In the genomic region with DNA sequence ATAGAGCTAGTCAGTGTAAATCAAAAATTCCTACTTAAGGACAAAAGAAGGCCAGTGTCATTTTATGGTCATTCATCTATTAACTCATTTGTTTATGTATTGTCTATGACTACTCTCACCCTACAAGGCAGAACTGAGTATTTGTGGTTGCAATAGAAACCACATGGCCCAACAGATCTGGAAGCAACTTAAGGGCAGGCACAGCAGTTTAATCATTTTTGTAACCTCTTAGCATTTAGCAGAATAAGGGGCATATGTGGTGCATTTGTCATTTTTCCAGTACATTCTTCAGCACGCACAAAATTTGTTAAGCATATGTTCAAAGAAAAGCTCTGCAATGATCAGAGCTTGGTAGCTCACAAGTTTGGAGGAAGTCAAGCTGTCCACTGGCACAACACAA, we compare ENCODE assay signal across 8 cellular contexts. TPM values are rescaled to one million over a fixed set of nuclear protein-coding genes. Genes with fewer than 3 reads are reported as not detected.
A peak's percentile ranks its signal among the peaks of the same experiment; 100 is the strongest.
DNase-seq lines count a peak whose midpoint lies in the region; ATAC-seq, FAIRE-seq and TF ChIP-seq lines count a peak whose summit lies in the region.

No MANE protein-coding gene starts in this region.

- H3K4me2 ChIP-seq in SK-N-SH (peak overlapping the region; percentile 92), GM23338 (peak overlapping the region; percentile 99)

- no peak for FAIRE-seq in bronchial epithelial cell (lab: Jason Lieb, UNC)

- DNase-seq in SK-N-SH (no peak), GM23338 (ENCODE audit: low spot score) (no peak), MG63 (no peak), bronchial epithelial cell (ENCODE audit: low read depth) (peak; percentile 5), NCI-H774 (lab: John Stamatoyannopoulos, UW) (no peak), NCI-H146 treated with DMSO at 0.1 percent for 48 hours (lab: John Stamatoyannopoulos, UW; ENCODE audit: unreplicated experiment) (no peak)
- no peak for DNase-seq in naive thymus-derived CD4-positive, alpha-beta T cell

- no peak overlapping the region; the same call in 1 of the 2 replicates for H2AFZ ChIP-seq in SK-N-SH (ENCODE audit: low read depth)
- no peak overlapping the region for H2AFZ ChIP-seq in GM23338

- TF ChIP-seq CTCF in SK-N-SH (IDR thresholded peaks at IDR 0.05) (no peak), GM23338 (conservative IDR thresholded peaks at IDR 0.05; ENCODE audit: low read depth in 2 of 2) (no peak), bronchial epithelial cell (IDR thresholded peaks at IDR 0.05; ENCODE audit: insufficient read depth, low read length, severe bottlenecking) (no peak)

- H4K20me1 ChIP-seq in SK-N-SH (ENCODE audit: insufficient read depth): no peaks in the 10 kb centered on the region
- no peaks in the 10 kb centered on the region for H4K20me1 ChIP-seq in GM23338 (replicated peaks; ENCODE audit: insufficient read depth)

- peaks cover 15% of the 10 kb centered on the region for H3K4me1 Mint-ChIP-seq in GM23338
- H3K4me1 Mint-ChIP-seq in naive thymus-derived CD4-positive, alpha-beta T cell: peaks cover 19 to 63% (median 56%) of the 10 kb centered on the region in 7 donors

- intact Hi-C loops in naive thymus-derived CD4-positive, alpha-beta T cell (cut with micrococcal nuclease): loop anchor here (2.0 to 10.0 kb wide), 12 partner anchors 122 to 1737 kb away; partner anchors contain the start of genes UGCG (in 2 of the 2), AKNA (in 1 of the 2), ALAD (in 1 of the 2) and BSPRY (in 1 of the 2)

- 8% methylated on average over 1 of the region's 1 CpG for WGBS in SK-N-SH (ENCODE audit: low lambda C conversion rate)

- H3K27me3 Mint-ChIP-seq in GM23338 (ENCODE audit: insufficient read depth, low read depth, poor library complexity): peaks cover 9% of the 10 kb centered on the region
- H3K27me3 Mint-ChIP-seq in naive thymus-derived CD4-positive, alpha-beta T cell: no peaks in the 10 kb centered on the region

- no peak for TF ChIP-seq EP300 in SK-N-SH (IDR thresholded peaks at IDR 0.05; ENCODE audit: borderline replicate concordance in 1 of 2, low read depth in 1 of 2, low read length in 1 of 2)

- no peaks in the 10 kb centered on the region for H3K27me3 ChIP-seq in SK-N-SH (ENCODE audit: insufficient read depth)
- H3K27me3 ChIP-seq in GM23338 (ENCODE audit: insufficient read depth): no peaks in the 10 kb centered on the region
- H3K27me3 ChIP-seq in MG63: no peaks in the 10 kb centered on the region
- H3K27me3 ChIP-seq in bronchial epithelial cell (ENCODE audit: control insufficient read depth, insufficient read depth, low read length): no peaks in the 10 kb centered on the region
- H3K27me3 ChIP-seq in naive thymus-derived CD4-positive, alpha-beta T cell (ENCODE audit: control insufficient read depth in 2 of 2, insufficient read depth in 2 of 2, low read length in 2 of 2): no peaks in the 10 kb centered on the region

- no peaks in the 10 kb centered on the region for H3K9me2 ChIP-seq in SK-N-SH
- H3K9me2 ChIP-seq in GM23338 (ENCODE audit: insufficient read depth): no peaks in the 10 kb centered on the region

- POLR2A ChIA-PET in SK-N-SH (lab: Yijun Ruan, JAX): interaction anchor here (3.1 kb wide), 1 partner anchor 55 kb away, joined by 19 read pairs; the partner anchor contains the start of genes CDC26 and PRPF4
- POLR2A ChIA-PET in naive thymus-derived CD4-positive, alpha-beta T cell (lab: Charles Lee): interaction anchor here (0.5 to 1.0 kb wide), 4 partner anchors 30 to 560 kb away, joined by 3 to 6 read pairs (median 4); no protein-coding TSS in a partner anchor

- peak overlapping the region; percentile 98 for H3K4me3 Mint-ChIP-seq in GM23338
- H3K4me3 Mint-ChIP-seq in naive thymus-derived CD4-positive, alpha-beta T cell: peak overlapping the region; percentile 89 to 99 (median 94)

- H3K36me3 ChIP-seq in SK-N-SH (replicated peaks in 1 of 2; ENCODE audit: control insufficient read depth in 1 of 2, insufficient read depth in 2 of 2, low read length in 1 of 2) (peaks cover 6 to 9% of the 10 kb centered on the region in 2 experiments), GM23338 (ENCODE audit: insufficient read depth) (no peaks in the 10 kb centered on the region), MG63 (peaks cover 32% of the 10 kb centered on the region), bronchial epithelial cell (ENCODE audit: control insufficient read depth, insufficient read depth, low read length) (no peaks in the 10 kb centered on the region)
- peaks cover 0 to 7% (median 0%) of the 10 kb centered on the region in 3 experiments for H3K36me3 ChIP-seq in naive thymus-derived CD4-positive, alpha-beta T cell (ENCODE audit: control insufficient read depth in 2 of 3, insufficient read depth in 3 of 3, low read length in 3 of 3)

- no peak for TF ChIP-seq RAD21 in SK-N-SH (IDR thresholded peaks at IDR 0.05; ENCODE audit: low read length)

- H3K4me3 ChIP-seq in SK-N-SH (ENCODE audit: low read depth in 2 of 2, low read length in 1 of 2) (peak overlapping the region; percentile 96 to 98), GM23338 (peak overlapping the region; percentile 97), MG63 (peak overlapping the region; percentile 81), bronchial epithelial cell (ENCODE audit: low read depth, low read length) (peak overlapping the region; percentile 78)
- peak overlapping the region; percentile 91 for H3K4me3 ChIP-seq in naive thymus-derived CD4-positive, alpha-beta T cell (ENCODE audit: low read length)

- no peak for ATAC-seq in SK-N-SH treated with all-trans-retinoic acid at 6 μM for 48 hours
- ATAC-seq in GM23338: no peak
- ATAC-seq in naive thymus-derived CD4-positive, alpha-beta T cell: no peak

- no peak overlapping the region for H3K27ac Mint-ChIP-seq in GM23338
- H3K27ac Mint-ChIP-seq in naive thymus-derived CD4-positive, alpha-beta T cell: peak overlapping the region; percentile 56 to 98 (median 93)

- H3F3A ChIP-seq in SK-N-SH (replicated peaks; ENCODE audit: insufficient read depth): peaks cover 11% of the 10 kb centered on the region
- H3F3A ChIP-seq in GM23338 (replicated peaks; ENCODE audit: low read depth): no peaks in the 10 kb centered on the region

- H3K79me2 ChIP-seq in SK-N-SH (ENCODE audit: insufficient read depth) (peaks cover 78% of the 10 kb centered on the region), GM23338 (replicated peaks; ENCODE audit: insufficient read depth) (peaks cover 55% of the 10 kb centered on the region)

- H3K9ac ChIP-seq in SK-N-SH: peak overlapping the region; percentile 71; the same call in 1 of the 2 replicates

- CTCF ChIA-PET in SK-N-SH (lab: Yijun Ruan, JAX): interaction anchor here (2.9 to 4.1 kb wide), 2 partner anchors 55 to 108 kb away, joined by 12 to 19 read pairs; partner anchors contain the start of genes CDC26 and PRPF4
- CTCF ChIA-PET in naive thymus-derived CD4-positive, alpha-beta T cell (lab: Charles Lee): no interaction called here

- no peaks in the 10 kb centered on the region for H3K9me3 Mint-ChIP-seq in GM23338
- no peaks in the 10 kb centered on the region for H3K9me3 Mint-ChIP-seq in naive thymus-derived CD4-positive, alpha-beta T cell

- H3K27ac ChIP-seq in SK-N-SH (ENCODE audit: low read depth in 2 of 2, low read length in 1 of 2) (peak overlapping the region in 1 of 2 experiments; percentile 70; a peak in 1 of 4 replicates), GM23338 (ENCODE audit: low read depth) (no peak overlapping the region)
- peak overlapping the region; percentile 94 for H3K27ac ChIP-seq in naive thymus-derived CD4-positive, alpha-beta T cell (ENCODE audit: low read depth, low read length)

- H3K4me1 ChIP-seq in SK-N-SH (ENCODE audit: control insufficient read depth in 1 of 2, insufficient read depth in 2 of 2, low read depth in 1 of 2, low read length in 1 of 2) (peaks cover 16 to 17% of the 10 kb centered on the region in 2 experiments), GM23338 (ENCODE audit: insufficient read depth) (peaks cover 9% of the 10 kb centered on the region; the same call in 1 of the 2 replicates)
- H3K4me1 ChIP-seq in naive thymus-derived CD4-positive, alpha-beta T cell (ENCODE audit: control insufficient read depth in 2 of 2, insufficient read depth in 2 of 2, low read length in 2 of 2): peaks cover 14 to 25% of the 10 kb centered on the region in 2 donors

- H3K36me3 Mint-ChIP-seq in GM23338 (ENCODE audit: low read depth): no peaks in the 10 kb centered on the region; the same call in 2 of the 3 replicates
- H3K36me3 Mint-ChIP-seq in naive thymus-derived CD4-positive, alpha-beta T cell: peaks cover 0 to 8% (median 0%) of the 10 kb centered on the region in 5 donors

- no peaks in the 10 kb centered on the region for H3K9me3 ChIP-seq in SK-N-SH
- H3K9me3 ChIP-seq in MG63: no peaks in the 10 kb centered on the region
- no peaks in the 10 kb centered on the region for H3K9me3 ChIP-seq in naive thymus-derived CD4-positive, alpha-beta T cell (ENCODE audit: control insufficient read depth in 2 of 3, low read length in 3 of 3)

RNA-seq across cellular contexts. Expression of gene FKBP15, which starts 1.1 kb away (rescaled TPM):
- polyA plus RNA-seq in SK-N-SH (2012; rRNA removed) (13.9 and 17.6 TPM in 2 replicates), GM23338 (2016; fragmentation: Nextera tagmentation; extraction: Ambion mirVana) (7.6 and 7.9 TPM in 2 replicates)
- polyA plus RNA-seq in SK-N-SH (2012; cell fraction: cytosol; rRNA removed): 10.1 and 11.5 TPM in 2 replicates
- 29.8 and 36.0 TPM in 2 replicates for polyA plus RNA-seq in SK-N-SH (2012; cell fraction: nucleus; rRNA removed)
- 14.9 and 15.2 TPM in 2 replicates for total RNA-seq in GM23338 (2014; rRNA removed; shearing (Covaris generic))
- total RNA-seq in MG63 (2014; rRNA removed; shearing (Covaris generic); ENCODE audit: low replicate concordance): 7.9 and 14.2 TPM in 2 replicates
- total RNA-seq in bronchial epithelial cell: 11.1 and 12.9 TPM in 2 replicates
- total RNA-seq in naive thymus-derived CD4-positive, alpha-beta T cell: 10 to 100 TPM; 22.4 to 50.6 (median 33.4) TPM
- 10 to 100 TPM in 1 of 2 donors, 1 to 10 TPM in 1; 8.8 to 18.1 TPM for polyA plus RNA-seq in naive thymus-derived CD4-positive, alpha-beta T cell

RNA-seq across cellular contexts. Expression of gene SLC31A1, which starts 1.4 kb away (rescaled TPM):
- polyA plus RNA-seq in SK-N-SH (2012; rRNA removed) (7.7 and 11.2 TPM in 2 replicates), GM23338 (2016; fragmentation: Nextera tagmentation; extraction: Ambion mirVana) (14.5 and 15.0 TPM in 2 replicates)
- polyA plus RNA-seq in SK-N-SH (2012; cell fraction: cytosol; rRNA removed): 10.7 and 11.0 TPM in 2 replicates
- 2.0 and 4.6 TPM in 2 replicates for polyA plus RNA-seq in SK-N-SH (2012; cell fraction: nucleus; rRNA removed)
- total RNA-seq in GM23338 (2014; rRNA removed; shearing (Covaris generic)): 32.1 and 33.3 TPM in 2 replicates
- total RNA-seq in MG63 (2014; rRNA removed; shearing (Covaris generic); ENCODE audit: low replicate concordance): 13.9 and 14.7 TPM in 2 replicates
- 29.7 and 50.1 TPM in 2 replicates for total RNA-seq in bronchial epithelial cell
- total RNA-seq in naive thymus-derived CD4-positive, alpha-beta T cell: 10 to 100 TPM in 1 of 5 experiments, 1 to 10 TPM in 4; 4.5 to 10.4 (median 4.7) TPM
- polyA plus RNA-seq in naive thymus-derived CD4-positive, alpha-beta T cell: 1 to 10 TPM; 3.0 to 4.1 TPM

RNA-seq across cellular contexts. Expression of gene CDC26, which starts 55.4 kb away (rescaled TPM):
- polyA plus RNA-seq in SK-N-SH (2012; rRNA removed) (29.6 and 31.0 TPM in 2 replicates), GM23338 (2016; fragmentation: Nextera tagmentation; extraction: Ambion mirVana) (85.0 and 112 TPM in 2 replicates)
- polyA plus RNA-seq in SK-N-SH (2012; cell fraction: cytosol; rRNA removed): 42.2 and 73.5 TPM in 2 replicates
- polyA plus RNA-seq in SK-N-SH (2012; cell fraction: nucleus; rRNA removed): 15.6 and 18.9 TPM in 2 replicates
- total RNA-seq in GM23338 (2014; rRNA removed; shearing (Covaris generic)): 34.9 and 45.1 TPM in 2 replicates
- total RNA-seq in MG63 (2014; rRNA removed; shearing (Covaris generic); ENCODE audit: low replicate concordance): 38.9 and 67.6 TPM in 2 replicates
- total RNA-seq in bronchial epithelial cell: 24.7 and 30.6 TPM in 2 replicates
- 10 to 100 TPM; 21.7 to 40.3 (median 34.4) TPM for total RNA-seq in naive thymus-derived CD4-positive, alpha-beta T cell
- polyA plus RNA-seq in naive thymus-derived CD4-positive, alpha-beta T cell: 100 to 1,000 TPM; 180 to 185 TPM

RNA-seq across cellular contexts. Expression of gene PRPF4, which starts 55.5 kb away (rescaled TPM):
- polyA plus RNA-seq in SK-N-SH (2012; rRNA removed): 22.5 and 23.2 TPM in 2 replicates
- 27.4 and 27.9 TPM in 2 replicates for polyA plus RNA-seq in SK-N-SH (2012; cell fraction: cytosol; rRNA removed)
- 17.7 and 22.0 TPM in 2 replicates for polyA plus RNA-seq in SK-N-SH (2012; cell fraction: nucleus; rRNA removed)
- total RNA-seq in GM23338 (2014; rRNA removed; shearing (Covaris generic)): 31.3 and 34.6 TPM in 2 replicates
- polyA plus RNA-seq in GM23338 (2016; fragmentation: Nextera tagmentation; extraction: Ambion mirVana): 18.7 and 19.2 TPM in 2 replicates
- total RNA-seq in MG63 (2014; rRNA removed; shearing (Covaris generic); ENCODE audit: low replicate concordance): 42.0 and 58.9 TPM in 2 replicates
- 34.7 and 45.3 TPM in 2 replicates for total RNA-seq in bronchial epithelial cell
- total RNA-seq in naive thymus-derived CD4-positive, alpha-beta T cell: 10 to 100 TPM; 17.4 to 36.9 (median 22.0) TPM
- 10 to 100 TPM; 19.7 to 29.6 TPM for polyA plus RNA-seq in naive thymus-derived CD4-positive, alpha-beta T cell
